36 cellular contexts compared by ENCODE assay signal in genomic region chr6:36413489-36414153, GRCh38. TPM values are rescaled to one million over a fixed set of nuclear protein-coding genes. Genes with fewer than 3 reads are reported as not detected.
"Had no signal": no experiment of that assay in that cellular context is flagged by ENCODE, and none has a peak within 500 bp of the region (broad histone marks: within the 10 kb centered on the region; RNA-seq: fewer than 3 reads in every experiment).

No MANE protein-coding gene starts in this region.

- H3K27me3 ChIP-seq: neutrophil, ovary, spleen, suprapubic skin, testis, tibial artery, transverse colon, upper lobe of right lung, uterus had no signal

- H3K36me3 Mint-ChIP-seq: natural killer cell treated with Interleukin-12 subunit alpha and Interleukin-12 subunit beta and Interleukin-15 and Interleukin-18, amount 100 ng/mL, for 72 hours; type B pancreatic cell had no signal

- H3K4me3 ChIP-seq: ovary, psoas muscle, skin epidermis, smooth muscle cell, spleen, suprapubic skin, testis, tibial artery, transverse colon, upper lobe of right lung, uterus had no signal

- DNase-seq: naive thymus-derived CD8-positive, alpha-beta T cell; nephron progenitor cell; nucleus accumbens; ovary; posterior cingulate gyrus; psoas muscle; right cardiac atrium; spleen; stimulated activated CD4-positive, alpha-beta T cell treated with anti-CD3 and anti-CD28 coated beads, Interleukin-12 subunit alpha, Interleukin-12 subunit beta, amount 100 ng/mL, for 4 hours; stimulated activated CD4-positive, alpha-beta T cell treated with anti-CD3 and anti-CD28 coated beads, Interleukin-1b, Interleukin-23, amount 100 ng/mL, for 48 hours; stimulated activated CD4-positive, alpha-beta T cell treated with anti-CD3 and anti-CD28 coated beads, Interleukin-4, amount 100 ng/mL, for 1 hour; stimulated activated CD4-positive, alpha-beta T cell treated with anti-CD3 and anti-CD28 coated beads, Interleukin-4, amount 100 ng/mL, for 4 hours; stimulated activated CD8-positive, alpha-beta memory T cell treated with anti-CD3 and anti-CD28 coated beads, Interleukin-4, amount 100 ng/mL, for 48 hours; stimulated activated naive CD4-positive, alpha-beta T cell; stimulated activated naive CD8-positive, alpha-beta T cell treated with anti-CD3 and anti-CD28 coated beads, Interleukin-15, amount 100 ng/mL, for 72 hours; stimulated activated naive CD8-positive, alpha-beta T cell treated with anti-CD3 and anti-CD28 coated beads, Interleukin-15, Interleukin-2, amounts not matched to agents 100 U/mL and 50 U/mL, for 24 hours; substantia nigra; testis; tibial artery; transverse colon; upper lobe of right lung; uterus had no signal

- H2AFZ ChIP-seq: parathyroid adenoma had no signal

- H3K9ac ChIP-seq: parathyroid adenoma had no signal

- H3K9me3 Mint-ChIP-seq: natural killer cell treated with Interleukin-12 subunit alpha and Interleukin-12 subunit beta and Interleukin-15 and Interleukin-18, amount 100 ng/mL, for 72 hours; type B pancreatic cell had no signal

- H3K4me1 ChIP-seq: parathyroid adenoma, psoas muscle, spleen, testis, tibial artery, transverse colon, upper lobe of right lung, uterus had no signal

- H3K9me3 ChIP-seq: neutrophil, ovary, psoas muscle, suprapubic skin, testis, tibial artery, upper lobe of right lung, uterus had no signal

- H3K27ac ChIP-seq: neutrophil, ovary, parathyroid adenoma, psoas muscle, skin epidermis, spleen, suprapubic skin, testis, tibial artery, transverse colon, upper lobe of right lung, uterus had no signal

- H3K4me1 Mint-ChIP-seq: neural crest cell; stimulated activated memory B cell treated with anti-CD40 and anti-IgM and Interleukin-4, amounts not matched to agents 10 μg/mL and 1 μg/mL and 100 μg/mL, for 72 hours; stimulated activated naive CD8-positive, alpha-beta T cell treated with anti-CD3 and anti-CD28 coated beads, Interleukin-15, amount 100 ng/mL, for 72 hours had no signal

- H3K36me3 ChIP-seq: neutrophil, ovary, spleen, suprapubic skin, tibial artery, transverse colon, upper lobe of right lung, uterus had no signal

- H3K4me3 Mint-ChIP-seq: natural killer cell treated with Interleukin-12 subunit alpha and Interleukin-12 subunit beta and Interleukin-15 and Interleukin-18, amount 100 ng/mL, for 72 hours; nephron progenitor cell; neural crest cell; stimulated activated memory B cell treated with anti-CD40 and anti-IgM and Interleukin-4, amounts not matched to agents 10 μg/mL and 1 μg/mL and 100 μg/mL, for 72 hours; stimulated activated naive CD8-positive, alpha-beta T cell treated with anti-CD3 and anti-CD28 coated beads, Interleukin-15, amount 100 ng/mL, for 72 hours; type B pancreatic cell had no signal

- ATAC-seq: naive thymus-derived CD8-positive, alpha-beta T cell; natural killer cell treated with Interleukin-12 subunit alpha and Interleukin-12 subunit beta and Interleukin-15 and Interleukin-18, amount 100 ng/mL, for 72 hours; psoas muscle; right cardiac atrium; sciatic nerve; stimulated activated memory B cell treated with anti-CD40 and anti-IgM and Interleukin-4, amounts not matched to agents 10 μg/mL and 1 μg/mL and 100 μg/mL, for 72 hours; stimulated activated naive CD8-positive, alpha-beta T cell treated with anti-CD3 and anti-CD28 coated beads, Interleukin-15, amount 100 ng/mL, for 72 hours; stimulated activated naive CD8-positive, alpha-beta T cell treated with anti-CD3 and anti-CD28 coated beads, Interleukin-15, Interleukin-2, amounts not matched to agents 100 U/mL and 50 U/mL, for 24 hours; upper lobe of right lung had no signal

- H3K4me2 ChIP-seq: smooth muscle cell had no signal

- H3K79me2 ChIP-seq: parathyroid adenoma had no signal

- H3K27me3 Mint-ChIP-seq: stimulated activated naive CD8-positive, alpha-beta T cell treated with anti-CD3 and anti-CD28 coated beads, Interleukin-15, amount 100 ng/mL, for 72 hours; type B pancreatic cell had no signal

- H3K27ac Mint-ChIP-seq: naive thymus-derived CD8-positive, alpha-beta T cell; natural killer cell treated with Interleukin-12 subunit alpha and Interleukin-12 subunit beta and Interleukin-15 and Interleukin-18, amount 100 ng/mL, for 72 hours; nephron progenitor cell; progenitor cell of endocrine pancreas; stimulated activated memory B cell treated with anti-CD40 and anti-IgM and Interleukin-4, amounts not matched to agents 10 μg/mL and 1 μg/mL and 100 μg/mL, for 72 hours; stimulated activated naive CD8-positive, alpha-beta T cell treated with anti-CD3 and anti-CD28 coated beads, Interleukin-15, amount 100 ng/mL, for 72 hours; type B pancreatic cell had no signal

RNA-seq across cellular contexts. Expression of gene ETV7, which starts 26.2 kb away (rescaled TPM):
- total RNA-seq: naive thymus-derived CD8-positive, alpha-beta T cell; neural crest cell; progenitor cell of endocrine pancreas; psoas muscle; smooth muscle cell had no signal

RNA-seq across cellular contexts. Expression of gene PXT1, which starts 29.0 kb away (rescaled TPM):
- total RNA-seq: omental fat pad, ovary, progenitor cell of endocrine pancreas, renal cortical epithelial cell, smooth muscle cell, suprapubic skin, upper lobe of right lung, urinary bladder, uterus had no signal
- polyA plus RNA-seq: naive thymus-derived CD8-positive, alpha-beta T cell; ovary; smooth muscle cell; spleen had no signal
